Comparison of ENCODE assay signal across 9 cellular contexts in the genomic region with DNA sequence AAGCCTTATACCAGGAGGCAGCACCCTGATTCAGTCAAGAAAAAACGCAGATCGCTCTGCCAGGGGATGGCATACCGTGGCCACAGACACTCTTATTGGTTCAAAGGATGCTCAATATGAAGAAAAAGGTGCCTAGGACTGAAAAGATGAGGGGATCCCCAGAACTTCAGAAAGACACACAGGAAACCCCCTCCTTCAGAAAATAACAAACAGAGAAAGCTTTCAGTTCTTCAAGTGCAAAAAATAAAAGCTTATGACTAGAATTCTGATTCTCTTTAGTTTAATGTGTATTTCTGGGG. TPM values are rescaled to one million over a fixed set of nuclear protein-coding genes. Genes with fewer than 3 reads are reported as not detected.
DNase-seq lines count a peak whose midpoint lies in the region; ATAC-seq and TF ChIP-seq lines count a peak whose summit lies in the region.
"Had no signal": no experiment of that assay in that cellular context is flagged by ENCODE, and none has a peak within 500 bp of the region (broad histone marks: within the 10 kb centered on the region; RNA-seq: fewer than 3 reads in every experiment).

No MANE protein-coding gene starts in this region.

- H2AFZ ChIP-seq in H9 (ENCODE audit: low read length) = no peak overlapping the region

- H3K4me1 ChIP-seq in H9 (ENCODE audit: insufficient read depth, low read length) = no peaks in the 10 kb centered on the region

- no peak overlapping the region for H2BK15ac ChIP-seq in H9 (ENCODE audit: low read depth, low read length)

- CTCF ChIA-PET in activated CD4-positive, alpha-beta T cell treated with anti-CD3 and anti-CD28 coated beads, Interleukin-2, amount 10 ng/mL, durations not matched to agents 7 days and 5 days (lab: Charles Lee) = interaction anchor here (1.1 to 1.9 kb wide), 4 partner anchors 10 to 20 kb away, joined by 3 to 7 read pairs (median 4); no protein-coding TSS in a partner anchor

- peak overlapping the region; percentile 44 for H3K27ac Mint-ChIP-seq in activated CD4-positive, alpha-beta T cell treated with anti-CD3 and anti-CD28 coated beads, Interleukin-2, amount 10 ng/mL, durations not matched to agents 7 days and 5 days
- no peak overlapping the region for H3K27ac Mint-ChIP-seq in H9

- peak; percentile 63 for DNase-seq in activated CD4-positive, alpha-beta T cell treated with anti-CD3 and anti-CD28 coated beads, Interleukin-2, amount 10 ng/mL, durations not matched to agents 7 days and 5 days
- peak; percentile 74 for DNase-seq in stimulated activated CD4-positive, alpha-beta T cell treated with anti-CD3 and anti-CD28 coated beads, Interleukin-1b, Interleukin-23, amount 100 ng/mL, for 48 hours
- no peak for DNase-seq in EL
- DNase-seq in H9 = no peak
- DNase-seq in glomerular visceral epithelial cell (ENCODE audit: extremely low spot score) = no peak
- no peak for DNase-seq in NCI-H524 treated with DMSO at 0.1 percent for 48 hours (lab: John Stamatoyannopoulos, UW)
- DNase-seq: NCI-H1436 had no signal

- H2BK120ac ChIP-seq in H9 (ENCODE audit: low read depth, low read length, poor library complexity, severe bottlenecking) = no peak overlapping the region

- no peaks in the 10 kb centered on the region for H3K9me3 ChIP-seq in H9 (ENCODE audit: control insufficient read depth, low read depth, low read length)

- no peak for TF ChIP-seq CTCF in H9 (conservative IDR thresholded peaks at IDR 0.05)

- no peak overlapping the region for H2BK20ac ChIP-seq in H9 (ENCODE audit: low read depth, low read length, poor library complexity, severe bottlenecking)

- ATAC-seq in GM18907 (IDR thresholded peaks at IDR 0.05; ENCODE audit: unreplicated experiment) = peak; percentile 74
- peak; percentile 55 for ATAC-seq in HG02970 (IDR thresholded peaks at IDR 0.05; ENCODE audit: low FRiP score, unreplicated experiment)

- no peak overlapping the region for H3K4ac ChIP-seq in H9 (ENCODE audit: low read depth, low read length)

- H3K4me2 ChIP-seq in H9 (ENCODE audit: insufficient read depth, insufficient read length, low read length) = no peak overlapping the region

- H3K27me3 ChIP-seq in H9 (ENCODE audit: insufficient read depth, low read length) = no peaks in the 10 kb centered on the region

- no peaks in the 10 kb centered on the region for H3K27me3 Mint-ChIP-seq in activated CD4-positive, alpha-beta T cell treated with anti-CD3 and anti-CD28 coated beads, Interleukin-2, amount 10 ng/mL, durations not matched to agents 7 days and 5 days
- no peaks in the 10 kb centered on the region for H3K27me3 Mint-ChIP-seq in H9 (ENCODE audit: low read depth)

- H2BK12ac ChIP-seq in H9 (ENCODE audit: insufficient read length, low read depth, low read length) = no peak overlapping the region

- no peak overlapping the region for H2AK5ac ChIP-seq in H9 (ENCODE audit: insufficient read length, low read length)

- H3K9ac ChIP-seq in H9 (ENCODE audit: extremely low read depth, insufficient read length, low read length) = no peak overlapping the region

- no peak overlapping the region for H4K8ac ChIP-seq in H9 (replicated peaks; ENCODE audit: insufficient read length, low read depth, low read length)

- H3K4me3 Mint-ChIP-seq in activated CD4-positive, alpha-beta T cell treated with anti-CD3 and anti-CD28 coated beads, Interleukin-2, amount 10 ng/mL, durations not matched to agents 7 days and 5 days = no peak overlapping the region
- no peak overlapping the region for H3K4me3 Mint-ChIP-seq in H9

- no peak overlapping the region for H2BK5ac ChIP-seq in H9 (ENCODE audit: insufficient read length, low read length)

- H3K23me2 ChIP-seq in H9 (ENCODE audit: insufficient read length, low read depth, low read length, poor library complexity, severe bottlenecking) = no peaks in the 10 kb centered on the region

- H3K27ac ChIP-seq in H9 (ENCODE audit: insufficient read length, low read depth, low read length) = no peak overlapping the region

- H3T11ph ChIP-seq in H9 (ENCODE audit: low read length) = no peak overlapping the region

- no CpG with 5 or more reads among the region's 3 CpGs for WGBS in H9 (ENCODE audit: extremely low coverage, insufficient read length, low lambda C conversion rate)

- H3K56ac ChIP-seq in H9 (ENCODE audit: insufficient read length, low read depth, low read length) = no peak overlapping the region

- peaks cover 42% of the 10 kb centered on the region for H3K4me1 Mint-ChIP-seq in activated CD4-positive, alpha-beta T cell treated with anti-CD3 and anti-CD28 coated beads, Interleukin-2, amount 10 ng/mL, durations not matched to agents 7 days and 5 days
- peaks cover 4 to 7% of the 10 kb centered on the region in 2 experiments; a peak in 2 of 4 replicates for H3K4me1 Mint-ChIP-seq in H9

- H3K9me3 Mint-ChIP-seq in activated CD4-positive, alpha-beta T cell treated with anti-CD3 and anti-CD28 coated beads, Interleukin-2, amount 10 ng/mL, durations not matched to agents 7 days and 5 days = no peaks in the 10 kb centered on the region
- H3K9me3 Mint-ChIP-seq in H9 = no peaks in the 10 kb centered on the region

- H4K20me1 ChIP-seq in H9 (ENCODE audit: control insufficient read depth, insufficient read depth, insufficient read length) = no peaks in the 10 kb centered on the region

- no peak overlapping the region for H3K23ac ChIP-seq in H9 (ENCODE audit: insufficient read length, low read depth, low read length)

- no peaks in the 10 kb centered on the region for H3K79me1 ChIP-seq in H9 (ENCODE audit: insufficient read depth, low read depth, low read length, poor library complexity, severe bottlenecking)

- H3K36me3 Mint-ChIP-seq in activated CD4-positive, alpha-beta T cell treated with anti-CD3 and anti-CD28 coated beads, Interleukin-2, amount 10 ng/mL, durations not matched to agents 7 days and 5 days (ENCODE audit: low read depth) = peaks cover 5% of the 10 kb centered on the region
- no peaks in the 10 kb centered on the region for H3K36me3 Mint-ChIP-seq in H9 (ENCODE audit: insufficient read depth in 1 of 3, low read depth in 3 of 3)

- H3K18ac ChIP-seq in H9 (ENCODE audit: insufficient read length, low read depth, low read length) = no peak overlapping the region

- no peak overlapping the region for H4K5ac ChIP-seq in H9 (ENCODE audit: insufficient read length, low read depth, low read length)

- no peaks in the 10 kb centered on the region for H3K79me2 ChIP-seq in H9 (ENCODE audit: insufficient read depth, low read length)

- no peak overlapping the region for H4K91ac ChIP-seq in H9 (ENCODE audit: insufficient read length, low read depth, low read length)

- no peak overlapping the region for H3K14ac ChIP-seq in H9 (ENCODE audit: insufficient read depth, low read length)

- POLR2A ChIA-PET in activated CD4-positive, alpha-beta T cell treated with anti-CD3 and anti-CD28 coated beads, Interleukin-2, amount 10 ng/mL, durations not matched to agents 7 days and 5 days (lab: Charles Lee) = interaction anchor here (0.6 to 1.7 kb wide), 5 partner anchors 16 to 135 kb away, joined by 3 to 7 read pairs (median 4); no protein-coding TSS in a partner anchor

RNA-seq across cellular contexts. Expression of a gene that starts 17.7 kb away (rescaled TPM):
- 10 to 100 TPM; 12.6 to 13.5 TPM for total RNA-seq in activated CD4-positive, alpha-beta T cell treated with anti-CD3 and anti-CD28 coated beads, Interleukin-2, amount 10 ng/mL, durations not matched to agents 7 days and 5 days
- total RNA-seq in H9 (2021) = 5.8 and 6.7 TPM in 2 replicates

Comparison
In these comparisons a context has a peak if more than half of its experiments do, and no peak if none do; other contexts are left out.
1. DNase-seq: peak in activated CD4-positive, alpha-beta T cell treated with anti-CD3 and anti-CD28 coated beads, Interleukin-2, amount 10 ng/mL, durations not matched to agents 7 days and 5 days (single experiment) and stimulated activated CD4-positive, alpha-beta T cell treated with anti-CD3 and anti-CD28 coated beads, Interleukin-1b, Interleukin-23, amount 100 ng/mL, for 48 hours (single experiment); none in EL (single experiment), H9 (single experiment), glomerular visceral epithelial cell (single experiment) and NCI-H524 treated with DMSO at 0.1 percent for 48 hours (single experiment).